21 cellular contexts compared by ENCODE assay signal in genomic region chr12:89657739-89658138, GRCh38.
"Had no signal": no experiment of that assay in that cellular context is flagged by ENCODE, and none has a peak within 500 bp of the region (broad histone marks: within the 10 kb centered on the region; RNA-seq: fewer than 3 reads in every experiment).

No MANE protein-coding gene starts in this region.

- H3K27me3 Mint-ChIP-seq: naive thymus-derived CD4-positive, alpha-beta T cell; natural killer cell treated with Interleukin-12 subunit alpha and Interleukin-12 subunit beta and Interleukin-15 and Interleukin-18, amount 100 ng/mL, for 72 hours; progenitor cell of endocrine pancreas; stimulated activated naive CD8-positive, alpha-beta T cell treated with anti-CD3 and anti-CD28 coated beads, Interleukin-15, amount 100 ng/mL, for 72 hours had no signal

- H3K27ac Mint-ChIP-seq: natural killer cell treated with Interleukin-12 subunit alpha and Interleukin-12 subunit beta and Interleukin-15 and Interleukin-18, amount 100 ng/mL, for 72 hours; stimulated activated effector memory CD8-positive, alpha-beta T cell treated with anti-CD3 and anti-CD28 coated beads, Interleukin-12 subunit alpha, Interleukin-12 subunit beta, amount 100 ng/mL, for 72 hours had no signal

- H3K9me3 ChIP-seq: left ventricle myocardium inferior, mucosa of descending colon, ovary, transverse colon, upper lobe of right lung had no signal

- H3K27ac ChIP-seq: hepatocyte, left ventricle myocardium inferior, ovary, skin epidermis, transverse colon, upper lobe of right lung had no signal

- H3K4me2 ChIP-seq: hepatocyte had no signal

- H3K36me3 ChIP-seq: ovary, transverse colon, upper lobe of right lung had no signal

- H3K4me3 ChIP-seq: hepatocyte, left ventricle myocardium inferior, lung, mucosa of descending colon, ovary, skin epidermis, transverse colon, upper lobe of right lung had no signal

- ATAC-seq: mucosa of descending colon; natural killer cell treated with Interleukin-12 subunit alpha and Interleukin-12 subunit beta and Interleukin-15 and Interleukin-18, amount 100 ng/mL, for 72 hours; right cardiac atrium; sciatic nerve; stimulated activated effector memory CD8-positive, alpha-beta T cell treated with anti-CD3 and anti-CD28 coated beads, Interleukin-12 subunit alpha, Interleukin-12 subunit beta, amount 100 ng/mL, for 72 hours; stimulated activated naive CD8-positive, alpha-beta T cell treated with anti-CD3 and anti-CD28 coated beads, Interleukin-15, amount 100 ng/mL, for 72 hours; upper lobe of right lung had no signal

- DNase-seq: islet precursor cell; left ventricle myocardium inferior; midbrain; mucosa of descending colon; naive thymus-derived CD4-positive, alpha-beta T cell; ovary; retina; right cardiac atrium; stimulated activated CD4-positive, alpha-beta T cell treated with anti-CD3 and anti-CD28 coated beads, Interleukin-4, amount 100 ng/mL, for 24 hours; stimulated activated naive CD4-positive, alpha-beta T cell treated with Interleukin-2 at 50 U/mL for 16 hours; stimulated activated naive CD8-positive, alpha-beta T cell treated with anti-CD3 and anti-CD28 coated beads, Interleukin-15, amount 100 ng/mL, for 72 hours; substantia nigra; transverse colon; upper lobe of right lung had no signal

- H3K9me3 Mint-ChIP-seq: natural killer cell treated with Interleukin-12 subunit alpha and Interleukin-12 subunit beta and Interleukin-15 and Interleukin-18, amount 100 ng/mL, for 72 hours; stimulated activated effector memory CD8-positive, alpha-beta T cell treated with anti-CD3 and anti-CD28 coated beads, Interleukin-12 subunit alpha, Interleukin-12 subunit beta, amount 100 ng/mL, for 72 hours; stimulated activated naive CD8-positive, alpha-beta T cell treated with anti-CD3 and anti-CD28 coated beads, Interleukin-15, amount 100 ng/mL, for 72 hours had no signal

- H2AFZ ChIP-seq: hepatocyte had no signal

- H3K27me3 ChIP-seq: hepatocyte, ovary, transverse colon, upper lobe of right lung had no signal

- H3K4me3 Mint-ChIP-seq: natural killer cell treated with Interleukin-12 subunit alpha and Interleukin-12 subunit beta and Interleukin-15 and Interleukin-18, amount 100 ng/mL, for 72 hours; stimulated activated effector memory CD8-positive, alpha-beta T cell treated with anti-CD3 and anti-CD28 coated beads, Interleukin-12 subunit alpha, Interleukin-12 subunit beta, amount 100 ng/mL, for 72 hours; stimulated activated naive CD8-positive, alpha-beta T cell treated with anti-CD3 and anti-CD28 coated beads, Interleukin-15, amount 100 ng/mL, for 72 hours had no signal
